Comparison of ENCODE assay signal across 1 cellular context in genomic region chr9:136789523-136789937, GRCh38.
TF ChIP-seq lines count a peak whose summit lies in the region.

No MANE protein-coding gene starts in this region.

TF ChIP-seq in HepG2, 621 proteins besides CTCF, POLR2A, EP300 and RAD21 (continued from another document):
- TF ChIP-seq PRDM4 (CRISPR knock-in tag; IDR thresholded peaks at IDR 0.05; ENCODE audit: borderline replicate concordance) (no peak), PAF1 (CRISPR knock-in tag; IDR thresholded peaks at IDR 0.05) (no peak), TAF1 (CRISPR knock-in tag; IDR thresholded peaks at IDR 0.05) (no peak; the same call in none of the 2 replicates), ZSCAN5A (CRISPR knock-in tag; IDR thresholded peaks at IDR 0.05; ENCODE audit: borderline replicate concordance) (0 out of 2 replicates have a peak, but pooled peaks have one; percentile 42), ZFP91 (CRISPR knock-in tag; IDR thresholded peaks at IDR 0.05; ENCODE audit: borderline replicate concordance) (peak; percentile 21; the same call in 1 of the 2 replicates), FOXP1 (IDR thresholded peaks at IDR 0.05) (no peak), FOXP1 (CRISPR knock-in tag; IDR thresholded peaks at IDR 0.05) (peak; percentile 36; the same call in 1 of the 2 replicates), PHF21A (CRISPR knock-in tag; IDR thresholded peaks at IDR 0.05) (peak; percentile 6; the same call in 1 of the 2 replicates), ZNF136 (CRISPR knock-in tag; IDR thresholded peaks at IDR 0.05; ENCODE audit: low read depth) (no peak), ZNF225 (CRISPR knock-in tag; IDR thresholded peaks at IDR 0.05) (no peak), ZNF644 (CRISPR knock-in tag; IDR thresholded peaks at IDR 0.05; ENCODE audit: low read depth) (no peak), XBP1 (CRISPR knock-in tag; IDR thresholded peaks at IDR 0.05) (no peak), ZFP36L1 (CRISPR knock-in tag; IDR thresholded peaks at IDR 0.05) (no peak), CREM (IDR thresholded peaks at IDR 0.05) (peak; percentile 71), CREM (CRISPR knock-in tag; IDR thresholded peaks at IDR 0.05) (no peak), SIN3A (IDR thresholded peaks at IDR 0.05; ENCODE audit: borderline replicate concordance, low read depth, low read length) (no peak), TCF7 (IDR thresholded peaks at IDR 0.05; ENCODE audit: low read depth) (peak; percentile 76), ZNF7 (CRISPR knock-in tag; IDR thresholded peaks at IDR 0.05) (no peak), REXO4 (CRISPR knock-in tag; IDR thresholded peaks at IDR 0.05; ENCODE audit: borderline replicate concordance) (no peak), SOX5 (CRISPR knock-in tag; IDR thresholded peaks at IDR 0.05; ENCODE audit: borderline replicate concordance) (peak; percentile 50; the same call in 1 of the 2 replicates), MIER3 (CRISPR knock-in tag; IDR thresholded peaks at IDR 0.05; ENCODE audit: borderline replicate concordance) (no peak), JARID2 (CRISPR knock-in tag; IDR thresholded peaks at IDR 0.05; ENCODE audit: insufficient replicate concordance) (no peak), SOX6 (IDR thresholded peaks at IDR 0.05) (no peak), SOX6 (CRISPR knock-in tag; IDR thresholded peaks at IDR 0.05) (peak; percentile 4; the same call in 1 of the 2 replicates)
- TF ChIP-seq, protein P1, sequence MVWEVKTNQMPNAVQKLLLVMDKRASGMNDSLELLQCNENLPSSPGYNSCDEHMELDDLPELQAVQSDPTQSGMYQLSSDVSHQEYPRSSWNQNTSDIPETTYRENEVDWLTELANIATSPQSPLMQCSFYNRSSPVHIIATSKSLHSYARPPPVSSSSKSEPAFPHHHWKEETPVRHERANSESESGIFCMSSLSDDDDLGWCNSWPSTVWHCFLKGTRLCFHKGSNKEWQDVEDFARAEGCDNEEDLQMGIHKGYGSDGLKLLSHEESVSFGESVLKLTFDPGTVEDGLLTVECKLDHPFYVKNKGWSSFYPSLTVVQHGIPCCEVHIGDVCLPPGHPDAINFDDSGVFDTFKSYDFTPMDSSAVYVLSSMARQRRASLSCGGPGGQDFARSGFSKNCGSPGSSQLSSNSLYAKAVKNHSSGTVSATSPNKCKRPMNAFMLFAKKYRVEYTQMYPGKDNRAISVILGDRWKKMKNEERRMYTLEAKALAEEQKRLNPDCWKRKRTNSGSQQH (CRISPR knock-in tag; IDR thresholded peaks at IDR 0.05; ENCODE audit: low read depth), result no peak
- TF ChIP-seq, protein P2, sequence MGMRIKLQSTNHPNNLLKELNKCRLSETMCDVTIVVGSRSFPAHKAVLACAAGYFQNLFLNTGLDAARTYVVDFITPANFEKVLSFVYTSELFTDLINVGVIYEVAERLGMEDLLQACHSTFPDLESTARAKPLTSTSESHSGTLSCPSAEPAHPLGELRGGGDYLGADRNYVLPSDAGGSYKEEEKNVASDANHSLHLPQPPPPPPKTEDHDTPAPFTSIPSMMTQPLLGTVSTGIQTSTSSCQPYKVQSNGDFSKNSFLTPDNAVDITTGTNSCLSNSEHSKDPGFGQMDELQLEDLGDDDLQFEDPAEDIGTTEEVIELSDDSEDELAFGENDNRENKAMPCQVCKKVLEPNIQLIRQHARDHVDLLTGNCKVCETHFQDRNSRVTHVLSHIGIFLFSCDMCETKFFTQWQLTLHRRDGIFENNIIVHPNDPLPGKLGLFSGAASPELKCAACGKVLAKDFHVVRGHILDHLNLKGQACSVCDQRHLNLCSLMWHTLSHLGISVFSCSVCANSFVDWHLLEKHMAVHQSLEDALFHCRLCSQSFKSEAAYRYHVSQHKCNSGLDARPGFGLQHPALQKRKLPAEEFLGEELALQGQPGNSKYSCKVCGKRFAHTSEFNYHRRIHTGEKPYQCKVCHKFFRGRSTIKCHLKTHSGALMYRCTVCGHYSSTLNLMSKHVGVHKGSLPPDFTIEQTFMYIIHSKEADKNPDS (CRISPR knock-in tag; IDR thresholded peaks at IDR 0.05), result no peak
- TF ChIP-seq, protein P3, sequence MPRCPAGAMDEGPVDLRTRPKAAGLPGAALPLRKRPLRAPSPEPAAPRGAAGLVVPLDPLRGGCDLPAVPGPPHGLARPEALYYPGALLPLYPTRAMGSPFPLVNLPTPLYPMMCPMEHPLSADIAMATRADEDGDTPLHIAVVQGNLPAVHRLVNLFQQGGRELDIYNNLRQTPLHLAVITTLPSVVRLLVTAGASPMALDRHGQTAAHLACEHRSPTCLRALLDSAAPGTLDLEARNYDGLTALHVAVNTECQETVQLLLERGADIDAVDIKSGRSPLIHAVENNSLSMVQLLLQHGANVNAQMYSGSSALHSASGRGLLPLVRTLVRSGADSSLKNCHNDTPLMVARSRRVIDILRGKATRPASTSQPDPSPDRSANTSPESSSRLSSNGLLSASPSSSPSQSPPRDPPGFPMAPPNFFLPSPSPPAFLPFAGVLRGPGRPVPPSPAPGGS (CRISPR knock-in tag; IDR thresholded peaks at IDR 0.05), result no peak
